In genomic region chr5:98321356-98321755, GRCh38 we compare ENCODE assay signal across 25 cellular contexts.
"Had no signal": no experiment of that assay in that cellular context is flagged by ENCODE, and none has a peak within 500 bp of the region (broad histone marks: within the 10 kb centered on the region; RNA-seq: fewer than 3 reads in every experiment).

No MANE protein-coding gene starts in this region.

- H3K4me3 ChIP-seq: adrenal gland, body of pancreas had no signal

- FAIRE-seq: colon had no signal

- H3K9me3 ChIP-seq: adrenal gland, body of pancreas had no signal

- H3K36me3 ChIP-seq: adrenal gland had no signal

- H3K27me3 ChIP-seq: adrenal gland, body of pancreas had no signal

- DNase-seq: activated CD4-positive, alpha-beta T cell treated with anti-CD3 and anti-CD28 coated beads for 4 hours; activated CD4-positive, alpha-beta T cell treated with anti-CD3 and anti-CD28 coated beads, Interleukin-2, amount 10 ng/mL, durations not matched to agents 7 days and 5 days; activated CD4-positive, alpha-beta T cell treated with anti-CD3 and anti-CD28 coated beads, Interleukin-2, amount 50 U/mL, for 4 hours; activated CD4-positive, CD25-positive, alpha-beta regulatory T cell; activated CD4-positive, CD25-positive, alpha-beta regulatory T cell treated with anti-CD3 and anti-CD28 coated beads, Interleukin-2, amount 50 U/mL, for 72 hours; activated CD8-positive, alpha-beta memory T cell treated with anti-CD3 and anti-CD28 coated beads for 24 hours; activated CD8-positive, alpha-beta T cell treated with anti-CD3 and anti-CD28 coated beads for 36 hours; activated effector memory CD4-positive, alpha-beta T cell treated with anti-CD3 and anti-CD28 coated beads, Interleukin-2, amount 50 U/mL, for 16 hours; activated naive CD4-positive, alpha-beta T cell treated with anti-CD3 and anti-CD28 coated beads for 36 hours; activated naive CD8-positive, alpha-beta T cell treated with anti-CD3 and anti-CD28 coated beads for 36 hours; activated naive CD8-positive, alpha-beta T cell treated with anti-CD3 and anti-CD28 coated beads, Interleukin-2, amount 50 U/mL, for 24 hours; activated T-cell treated with anti-CD3 and anti-CD28 coated beads, Interleukin-2, amount 50 U/mL, for 1 hour; activated T-cell treated with anti-CD3 and anti-CD28 coated beads, Interleukin-2, amount 50 U/mL, for 48 hours; adrenal gland; amygdala; aorta; body of pancreas; caudate nucleus; cortex of kidney; dermis blood vessel endothelial cell; effector CD8-positive, alpha-beta T cell; foreskin melanocyte; head of caudate nucleus; T-helper 2 cell had no signal

- H3K4me1 ChIP-seq: adrenal gland, body of pancreas had no signal

- H3K27ac ChIP-seq: adrenal gland, body of pancreas had no signal
